Comparison of ENCODE assay signal across 8 cellular contexts in the genomic region with DNA sequence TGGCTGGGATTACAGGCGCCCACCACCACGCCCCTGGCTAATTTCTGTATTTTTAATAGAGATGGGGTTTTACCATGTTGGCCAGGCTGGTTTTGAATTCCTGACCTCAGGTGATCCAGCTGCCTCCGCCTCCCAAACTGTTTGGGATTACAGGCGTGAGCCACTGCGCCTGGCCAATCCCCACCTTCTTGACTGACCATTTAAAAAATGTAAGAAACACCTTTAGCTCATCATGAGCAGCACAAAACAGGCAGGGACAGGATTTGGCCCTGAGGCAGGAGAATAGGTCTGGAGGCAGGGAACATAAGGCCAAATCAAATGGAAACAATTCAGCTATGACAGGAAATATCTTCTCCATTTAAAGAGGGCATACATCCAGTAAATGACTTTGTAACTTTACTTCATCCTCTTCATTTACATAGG. TPM values are rescaled to one million over a fixed set of nuclear protein-coding genes. Genes with fewer than 3 reads are reported as not detected.
A peak's percentile ranks its signal among the peaks of the same experiment; 100 is the strongest.
DNase-seq lines count a peak whose midpoint lies in the region; ATAC-seq, FAIRE-seq and TF ChIP-seq lines count a peak whose summit lies in the region.

No MANE protein-coding gene starts in this region.

- BruUV-seq in HepG2 (replicated peaks; lab: Mats Ljungman, UMichigan) = no TSS peak

- H3K36me3 ChIP-seq in adipocyte (ENCODE audit: control insufficient read depth, insufficient read depth, low read length, severe bottlenecking) (peaks cover 7% of the 10 kb centered on the region), HepG2 (replicated peaks in 1 of 2; ENCODE audit: control insufficient read depth in 1 of 2, insufficient read depth in 2 of 2, low read length in 2 of 2) (peaks cover 2 to 8% of the 10 kb centered on the region in 2 experiments; a peak in 2 of 5 replicates), thoracic aorta (no peaks in the 10 kb centered on the region)

- no peak for TF ChIP-seq EP300 in HepG2 (IDR thresholded peaks at IDR 0.05; ENCODE audit: low read depth in 2 of 2, low read length in 2 of 2)
- TF ChIP-seq EP300 in HepG2 (CRISPR knock-in tag; IDR thresholded peaks at IDR 0.05; ENCODE audit: borderline replicate concordance) = no peak

- H3K4me3 ChIP-seq in adipocyte (ENCODE audit: low read length) (peak overlapping the region; percentile 83), HepG2 (replicated peaks in 1 of 3; ENCODE audit: insufficient read depth in 1 of 3, low read depth in 2 of 3, low read length in 3 of 3) (peak overlapping the region; percentile 64 to 73 (median 70)), thoracic aorta (peak overlapping the region; percentile 81)

- H3K27ac ChIP-seq in HepG2 (ENCODE audit: extremely low read length, insufficient read depth, low read length) (peak overlapping the region; percentile 25), thoracic aorta (peak overlapping the region; percentile 92 to 95)

- TF ChIP-seq CTCF in HepG2 (CRISPR knock-in tag; IDR thresholded peaks at IDR 0.05) = no peak
- no peak for TF ChIP-seq CTCF in thoracic aorta (IDR thresholded peaks at IDR 0.05)

- H3K36me3 Mint-ChIP-seq in activated CD8-positive, alpha-beta memory T cell treated with anti-CD3 and anti-CD28 coated beads, Interleukin-2, amount 10 ng/mL, durations not matched to agents 7 days and 5 days = peaks cover 1% of the 10 kb centered on the region

- no peak overlapping the region for H2AFZ ChIP-seq in HepG2 (ENCODE audit: low read length)

- H3K4me1 Mint-ChIP-seq in activated CD8-positive, alpha-beta memory T cell treated with anti-CD3 and anti-CD28 coated beads, Interleukin-2, amount 10 ng/mL, durations not matched to agents 7 days and 5 days = peaks cover 28% of the 10 kb centered on the region

- H3K4me1 ChIP-seq in adipocyte (ENCODE audit: control insufficient read depth, insufficient read depth, low read length) (peaks cover 10% of the 10 kb centered on the region), HepG2 (ENCODE audit: insufficient read depth, low read length) (peaks cover 37% of the 10 kb centered on the region), thoracic aorta (ENCODE audit: control insufficient read depth in 1 of 2, low read depth in 2 of 2) (peaks cover 8 to 13% of the 10 kb centered on the region in 2 donors)

- intact Hi-C loops in HepG2 (cut with micrococcal nuclease; ENCODE audit: unreplicated experiment) = no loop called here

- CTCF ChIA-PET in activated CD8-positive, alpha-beta memory T cell treated with anti-CD3 and anti-CD28 coated beads, Interleukin-2, amount 10 ng/mL, durations not matched to agents 7 days and 5 days (lab: Charles Lee) = interaction anchor here (0.6 to 4.7 kb wide), 24 partner anchors 8 to 259 kb away, joined by 3 to 50 read pairs (median 4); partner anchors contain the start of genes CCDC124, IFI30, LSM4 and RAB3A
- CTCF ChIA-PET in HepG2 (lab: Yijun Ruan, JAX; ENCODE audit: low intra/inter-chr PET ratio, low total read pairs) = no interaction called here

- TF ChIP-seq POLR2A in HepG2 (IDR thresholded peaks at IDR 0.05; ENCODE audit: insufficient read depth in 1 of 2, low read depth in 2 of 2, low read length in 2 of 2) = no peak

- WGBS in HepG2 (ENCODE audit: low lambda C conversion rate) = 44% methylated on average over 5 of the region's 5 CpGs

- H3K27me3 ChIP-seq in adipocyte (replicated peaks; ENCODE audit: control insufficient read depth, insufficient read depth, low read length) (no peaks in the 10 kb centered on the region), HepG2 (ENCODE audit: control insufficient read depth in 1 of 2, insufficient read depth in 2 of 2, low read length in 2 of 2) (no peaks in the 10 kb centered on the region; a peak in 1 of 5 replicates), thoracic aorta (replicated peaks; ENCODE audit: insufficient read depth) (no peaks in the 10 kb centered on the region)

- H3K27ac Mint-ChIP-seq in activated CD8-positive, alpha-beta memory T cell treated with anti-CD3 and anti-CD28 coated beads, Interleukin-2, amount 10 ng/mL, durations not matched to agents 7 days and 5 days = peak overlapping the region; percentile 93

- FAIRE-seq in HepG2 (lab: Jason Lieb, UNC) = no peak

- no peaks in the 10 kb centered on the region for H4K20me1 ChIP-seq in HepG2 (ENCODE audit: insufficient read depth, low read length)

- H3K9ac ChIP-seq in adipocyte (ENCODE audit: low read length) (peak overlapping the region; percentile 85), HepG2 (ENCODE audit: insufficient read depth, low read depth, low read length) (peak overlapping the region; percentile 59)

- in situ Hi-C loops in HepG2 (cut with HindIII; ENCODE audit: extremely low pct_ligation_motif_present, low pct_unique_long_range_greater_than_20kb) = no loop called here

- H3K4me3 Mint-ChIP-seq in activated CD8-positive, alpha-beta memory T cell treated with anti-CD3 and anti-CD28 coated beads, Interleukin-2, amount 10 ng/mL, durations not matched to agents 7 days and 5 days = peak overlapping the region; percentile 82

- no peak for TF ChIP-seq RAD21 in HepG2 (CRISPR knock-in tag; IDR thresholded peaks at IDR 0.05)

- H3K9me3 ChIP-seq in adipocyte (ENCODE audit: control insufficient read depth, low read length) = no peaks in the 10 kb centered on the region
- no peaks in the 10 kb centered on the region for H3K9me3 ChIP-seq in HepG2 (ENCODE audit: low read length)
- no peaks in the 10 kb centered on the region for H3K9me3 ChIP-seq in thoracic aorta

- H3K79me2 ChIP-seq in HepG2 (ENCODE audit: insufficient read depth, low read length) = peaks cover 7% of the 10 kb centered on the region

- POLR2A ChIA-PET in HepG2 (lab: Yijun Ruan, JAX) = interaction anchor here (0.7 to 2.7 kb wide), 11 partner anchors 13 to 173 kb away, joined by 3 to 27 read pairs (median 4); partner anchors contain the start of genes IQCN, PIK3R2 and RAB3A

- DNase-seq in activated CD8-positive, alpha-beta memory T cell treated with anti-CD3 and anti-CD28 coated beads, Interleukin-2, amount 10 ng/mL, durations not matched to agents 7 days and 5 days = no peak
- no peak for DNase-seq in activated CD8-positive, alpha-beta memory T cell treated with anti-CD3 and anti-CD28 coated beads for 24 hours
- DNase-seq in adipocyte (ENCODE audit: low read depth) = no peak
- DNase-seq in HepG2 (ENCODE audit: low spot score) = no peak
- no peak for DNase-seq in thoracic aorta (ENCODE audit: low spot score)
- DNase-seq in effector CD8-positive, alpha-beta T cell (lab: John Stamatoyannopoulos, UW) = no peak
- no peak for DNase-seq in iPS-NIHi11 (ENCODE audit: low spot score)

- ATAC-seq in activated CD8-positive, alpha-beta memory T cell treated with anti-CD3 and anti-CD28 coated beads, Interleukin-2, amount 10 ng/mL, durations not matched to agents 7 days and 5 days = no peak
- ATAC-seq in HepG2 = no peak
- ATAC-seq in thoracic aorta (ENCODE audit: insufficient number of reproducible peaks, low FRiP score, low read depth) = no peak
- no peak for ATAC-seq in HG03342 (IDR thresholded peaks at IDR 0.05; ENCODE audit: unreplicated experiment)

- peak overlapping the region; percentile 91 for H3K4me2 ChIP-seq in HepG2 (ENCODE audit: low read depth, low read length)

- peaks cover 3% of the 10 kb centered on the region for H3K27me3 Mint-ChIP-seq in activated CD8-positive, alpha-beta memory T cell treated with anti-CD3 and anti-CD28 coated beads, Interleukin-2, amount 10 ng/mL, durations not matched to agents 7 days and 5 days

- no peaks in the 10 kb centered on the region for H3K9me3 Mint-ChIP-seq in activated CD8-positive, alpha-beta memory T cell treated with anti-CD3 and anti-CD28 coated beads, Interleukin-2, amount 10 ng/mL, durations not matched to agents 7 days and 5 days (ENCODE audit: low read depth)

RNA-seq across cellular contexts. Expression of gene MPV17L2, which starts 1.4 kb away (rescaled TPM):
- total RNA-seq in activated CD8-positive, alpha-beta memory T cell treated with anti-CD3 and anti-CD28 coated beads, Interleukin-2, amount 10 ng/mL, durations not matched to agents 7 days and 5 days = 10 to 100 TPM in 1 of 2 experiments, 1 to 10 TPM in 1; 8.2 to 12.9 TPM
- total RNA-seq in HepG2 (2016; rRNA removed; fragmentation: Illumina TruSeq; extraction: Trizol) = 13.0 and 16.7 TPM in 2 replicates
- total RNA-seq in HepG2 (2016; cell fraction: cytosol; rRNA removed; fragmentation: Illumina TruSeq; extraction: Trizol; ENCODE audit: low read depth) = 5.8 and 6.2 TPM in 2 replicates
- 13.4 and 17.8 TPM in 2 replicates for total RNA-seq in HepG2 (2016; cell fraction: insoluble cytoplasmic fraction; rRNA removed; fragmentation: Illumina TruSeq; extraction: Trizol)
- 8.3 and 11.1 TPM in 2 replicates for total RNA-seq in HepG2 (2016; cell fraction: membrane; rRNA removed; fragmentation: Illumina TruSeq; extraction: Trizol)
- 9.2 and 11.2 TPM in 2 replicates for total RNA-seq in HepG2 (2016; cell fraction: nucleus; rRNA removed; fragmentation: Illumina TruSeq; extraction: Trizol)
- polyA plus RNA-seq in HepG2 (2011; rRNA removed) = 12.4 and 13.6 TPM in 2 replicates
- polyA plus RNA-seq in HepG2 (2011; cell fraction: cytosol; rRNA removed) = 8.7 and 13.2 TPM in 2 replicates
- polyA plus RNA-seq in HepG2 (2011; cell fraction: nucleus; rRNA removed) = 5.8 and 6.4 TPM in 2 replicates
- polyA plus RNA-seq in HepG2 (2012) = 6.0 and 9.4 TPM in 2 replicates
- 7.8 and 8.4 TPM in 2 replicates for polyA plus RNA-seq in HepG2 (2016; cell fraction: cytosol; fragmentation: Illumina TruSeq; extraction: Trizol; ENCODE audit: low read depth)
- polyA plus RNA-seq in HepG2 (2016; cell fraction: insoluble cytoplasmic fraction; fragmentation: Illumina TruSeq; extraction: Trizol; ENCODE audit: low read depth) = 21.7 TPM in 2 replicates
- polyA plus RNA-seq in HepG2 (2016; cell fraction: membrane; fragmentation: Illumina TruSeq; extraction: Trizol; ENCODE audit: low read depth) = 9.2 and 11.9 TPM in 2 replicates
- 27.8 and 29.4 TPM in 2 replicates for polyA plus RNA-seq in HepG2 (2016; cell fraction: nucleus; fragmentation: Illumina TruSeq; extraction: Trizol; ENCODE audit: insufficient read depth, low read depth)
- 22.3 and 69.9 TPM in 2 replicates for polyA minus RNA-seq in HepG2 (2011; rRNA and poly(A)+ RNA removed; ENCODE audit: low replicate concordance)
- 3.4 and 4.1 TPM in 2 replicates for polyA minus RNA-seq in HepG2 (2011; cell fraction: cytosol; rRNA and poly(A)+ RNA removed)
- 2.5 and 3.7 TPM in 2 replicates for polyA minus RNA-seq in HepG2 (2011; cell fraction: nucleus; rRNA and poly(A)+ RNA removed)
- 10 to 100 TPM; 10.6 to 16.1 TPM for total RNA-seq in thoracic aorta

RNA-seq across cellular contexts. Expression of gene RAB3A, which starts 12.2 kb away (rescaled TPM):
- 1 to 10 TPM; 3.5 to 3.7 TPM for total RNA-seq in activated CD8-positive, alpha-beta memory T cell treated with anti-CD3 and anti-CD28 coated beads, Interleukin-2, amount 10 ng/mL, durations not matched to agents 7 days and 5 days
- total RNA-seq in HepG2 (2016; rRNA removed; fragmentation: Illumina TruSeq; extraction: Trizol) (0.53 and 0.58 TPM in 2 replicates), thoracic aorta (1 to 10 TPM in 1 of 2 donors, not detected in 1; 1.9 TPM)
- 1.5 and 2.4 TPM in 2 replicates for total RNA-seq in HepG2 (2016; cell fraction: cytosol; rRNA removed; fragmentation: Illumina TruSeq; extraction: Trizol; ENCODE audit: low read depth)
- total RNA-seq in HepG2 (2016; cell fraction: insoluble cytoplasmic fraction; rRNA removed; fragmentation: Illumina TruSeq; extraction: Trizol) = 0.61 and 1.2 TPM in 2 replicates
- 1.4 and 1.8 TPM in 2 replicates for total RNA-seq in HepG2 (2016; cell fraction: membrane; rRNA removed; fragmentation: Illumina TruSeq; extraction: Trizol)
- total RNA-seq in HepG2 (2016; cell fraction: nucleus; rRNA removed; fragmentation: Illumina TruSeq; extraction: Trizol) = 1.0 and 1.4 TPM in 2 replicates
- 0.95 and 0.98 TPM in 2 replicates for polyA plus RNA-seq in HepG2 (2011; rRNA removed)
- 1.4 TPM in 2 replicates for polyA plus RNA-seq in HepG2 (2011; cell fraction: cytosol; rRNA removed)
- 2.7 and 3.2 TPM in 2 replicates for polyA plus RNA-seq in HepG2 (2011; cell fraction: nucleus; rRNA removed)
- 1.8 and 2.1 TPM in 2 replicates for polyA plus RNA-seq in HepG2 (2012)
- 0.90 and 0.94 TPM in 2 replicates for polyA plus RNA-seq in HepG2 (2016; cell fraction: cytosol; fragmentation: Illumina TruSeq; extraction: Trizol; ENCODE audit: low read depth)
- polyA plus RNA-seq in HepG2 (2016; cell fraction: insoluble cytoplasmic fraction; fragmentation: Illumina TruSeq; extraction: Trizol; ENCODE audit: low read depth) = 1.1 and 2.1 TPM in 2 replicates
- 1.1 TPM in 2 replicates for polyA plus RNA-seq in HepG2 (2016; cell fraction: membrane; fragmentation: Illumina TruSeq; extraction: Trizol; ENCODE audit: low read depth)
- 2.0 and 3.3 TPM in 2 replicates for polyA plus RNA-seq in HepG2 (2016; cell fraction: nucleus; fragmentation: Illumina TruSeq; extraction: Trizol; ENCODE audit: insufficient read depth, low read depth)
- polyA minus RNA-seq in HepG2 (2011; rRNA and poly(A)+ RNA removed; ENCODE audit: low replicate concordance) = 4.2 and 9.4 TPM in 2 replicates
- polyA minus RNA-seq in HepG2 (2011; cell fraction: cytosol; rRNA and poly(A)+ RNA removed) = 3.9 and 4.1 TPM in 2 replicates
- 0.64 and 1.2 TPM in 2 replicates for polyA minus RNA-seq in HepG2 (2011; cell fraction: nucleus; rRNA and poly(A)+ RNA removed)

RNA-seq across cellular contexts. Expression of gene IFI30, which starts 18.0 kb away (rescaled TPM):
- total RNA-seq in activated CD8-positive, alpha-beta memory T cell treated with anti-CD3 and anti-CD28 coated beads, Interleukin-2, amount 10 ng/mL, durations not matched to agents 7 days and 5 days = 10 to 100 TPM; 57.1 to 66.2 TPM
- total RNA-seq in HepG2 (2016; rRNA removed; fragmentation: Illumina TruSeq; extraction: Trizol) (41.2 and 79.4 TPM in 2 replicates), thoracic aorta (10 to 100 TPM; 59.4 to 72.3 TPM)
- 49.8 and 56.5 TPM in 2 replicates for total RNA-seq in HepG2 (2016; cell fraction: cytosol; rRNA removed; fragmentation: Illumina TruSeq; extraction: Trizol; ENCODE audit: low read depth)
- total RNA-seq in HepG2 (2016; cell fraction: insoluble cytoplasmic fraction; rRNA removed; fragmentation: Illumina TruSeq; extraction: Trizol) = 39.1 and 76.9 TPM in 2 replicates
- total RNA-seq in HepG2 (2016; cell fraction: membrane; rRNA removed; fragmentation: Illumina TruSeq; extraction: Trizol) = 32.9 and 35.3 TPM in 2 replicates
- total RNA-seq in HepG2 (2016; cell fraction: nucleus; rRNA removed; fragmentation: Illumina TruSeq; extraction: Trizol) = 62.2 and 72.4 TPM in 2 replicates
- polyA plus RNA-seq in HepG2 (2011; rRNA removed) = 24.7 and 25.0 TPM in 2 replicates
- 33.2 and 51.0 TPM in 2 replicates for polyA plus RNA-seq in HepG2 (2011; cell fraction: cytosol; rRNA removed)
- polyA plus RNA-seq in HepG2 (2011; cell fraction: nucleus; rRNA removed) = 13.2 and 16.2 TPM in 2 replicates
- polyA plus RNA-seq in HepG2 (2012) = 13.8 and 14.8 TPM in 2 replicates
- 68.0 and 80.0 TPM in 2 replicates for polyA plus RNA-seq in HepG2 (2016; cell fraction: cytosol; fragmentation: Illumina TruSeq; extraction: Trizol; ENCODE audit: low read depth)
- polyA plus RNA-seq in HepG2 (2016; cell fraction: insoluble cytoplasmic fraction; fragmentation: Illumina TruSeq; extraction: Trizol; ENCODE audit: low read depth) = 46.2 and 52.2 TPM in 2 replicates
- 28.9 and 31.1 TPM in 2 replicates for polyA plus RNA-seq in HepG2 (2016; cell fraction: membrane; fragmentation: Illumina TruSeq; extraction: Trizol; ENCODE audit: low read depth)
- polyA plus RNA-seq in HepG2 (2016; cell fraction: nucleus; fragmentation: Illumina TruSeq; extraction: Trizol; ENCODE audit: insufficient read depth, low read depth) = 133 TPM in 2 replicates
- 49.7 and 255 TPM in 2 replicates for polyA minus RNA-seq in HepG2 (2011; rRNA and poly(A)+ RNA removed; ENCODE audit: low replicate concordance)
- 11.2 and 23.9 TPM in 2 replicates for polyA minus RNA-seq in HepG2 (2011; cell fraction: cytosol; rRNA and poly(A)+ RNA removed)
- polyA minus RNA-seq in HepG2 (2011; cell fraction: nucleus; rRNA and poly(A)+ RNA removed) = 3.7 and 4.4 TPM in 2 replicates

RNA-seq across cellular contexts. Expression of gene PDE4C, which starts 34.6 kb away (rescaled TPM):
- total RNA-seq in activated CD8-positive, alpha-beta memory T cell treated with anti-CD3 and anti-CD28 coated beads, Interleukin-2, amount 10 ng/mL, durations not matched to agents 7 days and 5 days = under 1 TPM; 0.14 to 0.23 TPM
- total RNA-seq in HepG2 (2016; rRNA removed; fragmentation: Illumina TruSeq; extraction: Trizol) (0.90 and 1.4 TPM in 2 replicates), thoracic aorta (under 1 TPM; 0.41 to 0.42 TPM)
- total RNA-seq in HepG2 (2016; cell fraction: cytosol; rRNA removed; fragmentation: Illumina TruSeq; extraction: Trizol; ENCODE audit: low read depth) = 0.30 and 0.44 TPM in 2 replicates
- total RNA-seq in HepG2 (2016; cell fraction: insoluble cytoplasmic fraction; rRNA removed; fragmentation: Illumina TruSeq; extraction: Trizol) = 0.49 and 1.5 TPM in 2 replicates
- total RNA-seq in HepG2 (2016; cell fraction: membrane; rRNA removed; fragmentation: Illumina TruSeq; extraction: Trizol) = 0.07 and 0.37 TPM in 2 replicates
- total RNA-seq in HepG2 (2016; cell fraction: nucleus; rRNA removed; fragmentation: Illumina TruSeq; extraction: Trizol) = 1.7 and 2.4 TPM in 2 replicates
- polyA plus RNA-seq in HepG2 (2011; rRNA removed) = 14.0 and 17.9 TPM in 2 replicates
- 3.4 and 4.6 TPM in 2 replicates for polyA plus RNA-seq in HepG2 (2011; cell fraction: cytosol; rRNA removed)
- polyA plus RNA-seq in HepG2 (2011; cell fraction: nucleus; rRNA removed) = 128 and 158 TPM in 2 replicates
- polyA plus RNA-seq in HepG2 (2012) = 2.2 and 3.2 TPM in 2 replicates
- not detected in 2 replicates for polyA plus RNA-seq in HepG2 (2016; cell fraction: cytosol; fragmentation: Illumina TruSeq; extraction: Trizol; ENCODE audit: low read depth)
- polyA plus RNA-seq in HepG2 (2016; cell fraction: insoluble cytoplasmic fraction; fragmentation: Illumina TruSeq; extraction: Trizol; ENCODE audit: low read depth) = 0.33 and 0.37 TPM in 2 replicates
- not detected in 2 replicates for polyA plus RNA-seq in HepG2 (2016; cell fraction: membrane; fragmentation: Illumina TruSeq; extraction: Trizol; ENCODE audit: low read depth)
- polyA plus RNA-seq in HepG2 (2016; cell fraction: nucleus; fragmentation: Illumina TruSeq; extraction: Trizol; ENCODE audit: insufficient read depth, low read depth) = 10.9 and 11.5 TPM in 2 replicates
- polyA minus RNA-seq in HepG2 (2011; rRNA and poly(A)+ RNA removed; ENCODE audit: low replicate concordance) = 0.56 and 12.3 TPM in 2 replicates
- polyA minus RNA-seq in HepG2 (2011; cell fraction: cytosol; rRNA and poly(A)+ RNA removed) = 1.5 and 3.1 TPM in 2 replicates
- polyA minus RNA-seq in HepG2 (2011; cell fraction: nucleus; rRNA and poly(A)+ RNA removed) = 30.4 and 31.1 TPM in 2 replicates

RNA-seq across cellular contexts. Expression of gene PIK3R2, which starts 38.7 kb away (rescaled TPM):
- 10 to 100 TPM in 1 of 2 experiments, 1 to 10 TPM in 1; 8.0 to 11.2 TPM for total RNA-seq in activated CD8-positive, alpha-beta memory T cell treated with anti-CD3 and anti-CD28 coated beads, Interleukin-2, amount 10 ng/mL, durations not matched to agents 7 days and 5 days
- total RNA-seq in HepG2 (2016; rRNA removed; fragmentation: Illumina TruSeq; extraction: Trizol) (15.8 and 25.3 TPM in 2 replicates), thoracic aorta (10 to 100 TPM; 14.3 to 15.8 TPM)
- 13.7 and 16.1 TPM in 2 replicates for total RNA-seq in HepG2 (2016; cell fraction: cytosol; rRNA removed; fragmentation: Illumina TruSeq; extraction: Trizol; ENCODE audit: low read depth)
- total RNA-seq in HepG2 (2016; cell fraction: insoluble cytoplasmic fraction; rRNA removed; fragmentation: Illumina TruSeq; extraction: Trizol) = 12.5 and 18.3 TPM in 2 replicates
- total RNA-seq in HepG2 (2016; cell fraction: membrane; rRNA removed; fragmentation: Illumina TruSeq; extraction: Trizol) = 33.3 and 40.2 TPM in 2 replicates
- total RNA-seq in HepG2 (2016; cell fraction: nucleus; rRNA removed; fragmentation: Illumina TruSeq; extraction: Trizol) = 14.5 and 18.4 TPM in 2 replicates
- polyA plus RNA-seq in HepG2 (2011; rRNA removed) = 18.6 and 27.2 TPM in 2 replicates
- polyA plus RNA-seq in HepG2 (2011; cell fraction: cytosol; rRNA removed) = 17.0 and 21.2 TPM in 2 replicates
- 35.7 and 42.1 TPM in 2 replicates for polyA plus RNA-seq in HepG2 (2011; cell fraction: nucleus; rRNA removed)
- 39.2 and 39.3 TPM in 2 replicates for polyA plus RNA-seq in HepG2 (2012)
- 8.4 and 11.9 TPM in 2 replicates for polyA plus RNA-seq in HepG2 (2016; cell fraction: cytosol; fragmentation: Illumina TruSeq; extraction: Trizol; ENCODE audit: low read depth)
- 30.5 and 42.6 TPM in 2 replicates for polyA plus RNA-seq in HepG2 (2016; cell fraction: insoluble cytoplasmic fraction; fragmentation: Illumina TruSeq; extraction: Trizol; ENCODE audit: low read depth)
- 46.8 and 48.0 TPM in 2 replicates for polyA plus RNA-seq in HepG2 (2016; cell fraction: membrane; fragmentation: Illumina TruSeq; extraction: Trizol; ENCODE audit: low read depth)
- 60.8 and 65.6 TPM in 2 replicates for polyA plus RNA-seq in HepG2 (2016; cell fraction: nucleus; fragmentation: Illumina TruSeq; extraction: Trizol; ENCODE audit: insufficient read depth, low read depth)
- 18.1 and 22.4 TPM in 2 replicates for polyA minus RNA-seq in HepG2 (2011; rRNA and poly(A)+ RNA removed; ENCODE audit: low replicate concordance)
- polyA minus RNA-seq in HepG2 (2011; cell fraction: cytosol; rRNA and poly(A)+ RNA removed) = 12.0 and 21.3 TPM in 2 replicates
- polyA minus RNA-seq in HepG2 (2011; cell fraction: nucleus; rRNA and poly(A)+ RNA removed) = 12.7 and 19.6 TPM in 2 replicates
